ENCODE assay signal across 33 cellular contexts in genomic region chrX:14290335-14290734, GRCh38.
"Had no signal": no experiment of that assay in that cellular context is flagged by ENCODE, and none has a peak within 500 bp of the region (broad histone marks: within the 10 kb centered on the region; RNA-seq: fewer than 3 reads in every experiment).

No MANE protein-coding gene starts in this region.

- H3K27ac ChIP-seq: adrenal gland, brain microvascular endothelial cell, epithelial cell of prostate, esophagus squamous epithelium, heart right ventricle, WERI-Rb-1 had no signal

- H3K36me3 Mint-ChIP-seq: activated naive CD4-positive, alpha-beta T cell treated with anti-CD3 and anti-CD28 coated beads, Interleukin-2, amount 50 U/mL, for 24 hours; activated naive CD8-positive, alpha-beta T cell treated with anti-CD3 and anti-CD28 coated beads for 36 hours had no signal

- H3K4me3 ChIP-seq: adrenal gland, esophagus squamous epithelium, heart right ventricle had no signal

- H3K27me3 ChIP-seq: brain microvascular endothelial cell, esophagus squamous epithelium, heart right ventricle had no signal

- H3K4me3 Mint-ChIP-seq: activated B cell treated with CpG ODN at 0.5 μM for 24 hours; activated CD8-positive, alpha-beta T cell treated with anti-CD3 and anti-CD28 coated beads for 36 hours; activated naive CD4-positive, alpha-beta T cell treated with anti-CD3 and anti-CD28 coated beads for 36 hours; activated naive CD4-positive, alpha-beta T cell treated with anti-CD3 and anti-CD28 coated beads, Interleukin-2, amount 50 U/mL, for 24 hours; activated naive CD8-positive, alpha-beta T cell treated with anti-CD3 and anti-CD28 coated beads for 36 hours; activated naive CD8-positive, alpha-beta T cell treated with anti-CD3 and anti-CD28 coated beads, Interleukin-2, amount 50 U/mL, for 24 hours; activated T-cell treated with anti-CD3 and anti-CD28 coated beads, Interleukin-2, amount 50 U/mL, for 4 hours; activated T-helper 1 cell treated with anti-CD3 and anti-CD28 coated beads, Interleukin-12 subunit alpha, Interleukin-12 subunit beta, Interleukin-2, Interleukin-4 antibody, amounts not matched to agents 30 ng/mL and 10 ng/mL and 1 ng/mL, durations not matched to agents 14 hours and 24 hours and 36 hours; effector memory CD8-positive, alpha-beta T cell; T-helper 17 cell; T-helper 2 cell treated with Interferon-gamma antibody and Interleukin-4, amounts not matched to agents 5 μg/mL and 100 μg/mL, for 36 hours had no signal

- H3K27ac Mint-ChIP-seq: activated B cell treated with CpG ODN at 0.5 μM for 24 hours; activated CD8-positive, alpha-beta T cell treated with anti-CD3 and anti-CD28 coated beads for 36 hours; activated naive CD4-positive, alpha-beta T cell treated with anti-CD3 and anti-CD28 coated beads for 36 hours; activated naive CD4-positive, alpha-beta T cell treated with anti-CD3 and anti-CD28 coated beads, Interleukin-2, amount 50 U/mL, for 24 hours; activated naive CD8-positive, alpha-beta T cell treated with anti-CD3 and anti-CD28 coated beads for 36 hours; activated naive CD8-positive, alpha-beta T cell treated with anti-CD3 and anti-CD28 coated beads, Interleukin-2, amount 50 U/mL, for 24 hours; activated T-helper 1 cell treated with anti-CD3 and anti-CD28 coated beads, Interleukin-12 subunit alpha, Interleukin-12 subunit beta, Interleukin-2, Interleukin-4 antibody, amounts not matched to agents 30 ng/mL and 10 ng/mL and 1 ng/mL, durations not matched to agents 14 hours and 24 hours and 36 hours; activated T-helper 2 cell treated with anti-CD3 and anti-CD28 coated beads, Interferon-gamma antibody, Interleukin-2, Interleukin-4, amounts not matched to agents 10 μg/mL and 5 μg/mL and 100 μg/mL, durations not matched to agents 14 hours and 24 hours and 36 hours; effector memory CD8-positive, alpha-beta T cell; T-helper 17 cell; T-helper 2 cell treated with Interferon-gamma antibody and Interleukin-4, amounts not matched to agents 5 μg/mL and 100 μg/mL, for 36 hours had no signal

- ATAC-seq: activated CD4-positive, CD25-positive, alpha-beta regulatory T cell treated with anti-CD3 and anti-CD28 coated beads, Interleukin-2, amount 50 U/mL, for 24 hours; activated CD8-positive, alpha-beta T cell treated with anti-CD3 and anti-CD28 coated beads for 36 hours; activated naive CD8-positive, alpha-beta T cell treated with anti-CD3 and anti-CD28 coated beads, Interleukin-2, amount 50 U/mL, for 24 hours; activated T-cell treated with anti-CD3 and anti-CD28 coated beads, Interleukin-2, amount 50 U/mL, for 4 hours; effector memory CD8-positive, alpha-beta T cell; heart right ventricle; T-helper 17 cell had no signal

- H3K27me3 Mint-ChIP-seq: activated B cell treated with CpG ODN at 0.5 μM for 24 hours; activated CD8-positive, alpha-beta T cell treated with anti-CD3 and anti-CD28 coated beads for 36 hours; activated naive CD4-positive, alpha-beta T cell treated with anti-CD3 and anti-CD28 coated beads, Interleukin-2, amount 50 U/mL, for 24 hours; activated naive CD8-positive, alpha-beta T cell treated with anti-CD3 and anti-CD28 coated beads for 36 hours; activated naive CD8-positive, alpha-beta T cell treated with anti-CD3 and anti-CD28 coated beads, Interleukin-2, amount 50 U/mL, for 24 hours; effector memory CD8-positive, alpha-beta T cell; T-helper 17 cell had no signal

- DNase-seq: activated B cell treated with CpG ODN at 0.5 μM for 24 hours; activated CD4-positive, alpha-beta T cell treated with anti-CD3 and anti-CD28 coated beads for 48 hours; activated CD4-positive, alpha-beta T cell treated with anti-CD3 and anti-CD28 coated beads, Interleukin-2, amount 50 U/mL, for 1 hour; activated CD4-positive, alpha-beta T cell treated with anti-CD3 and anti-CD28 coated beads, Interleukin-2, amount 50 U/mL, for 48 hours; activated CD8-positive, alpha-beta memory T cell treated with anti-CD3 and anti-CD28 coated beads for 24 hours; activated CD8-positive, alpha-beta T cell treated with anti-CD3 and anti-CD28 coated beads for 36 hours; activated effector memory CD4-positive, alpha-beta T cell treated with anti-CD3 and anti-CD28 coated beads, Interleukin-2, amount 50 U/mL, for 16 hours; activated naive CD4-positive, alpha-beta T cell treated with anti-CD3 and anti-CD28 coated beads for 36 hours; activated naive CD8-positive, alpha-beta T cell treated with anti-CD3 and anti-CD28 coated beads for 36 hours; activated naive CD8-positive, alpha-beta T cell treated with anti-CD3 and anti-CD28 coated beads, Interleukin-2, amount 50 U/mL, for 24 hours; activated T-cell treated with anti-CD3 and anti-CD28 coated beads, Interleukin-2, amount 50 U/mL, for 4 hours; adrenal gland; amygdala; aorta; brain microvascular endothelial cell; caudate nucleus; cortex of kidney; dermis blood vessel endothelial cell; effector CD4-positive, alpha-beta T cell; effector memory CD8-positive, alpha-beta T cell; esophagus squamous epithelium; glutamatergic neuron; heart right ventricle; T-helper 1 cell; T-helper 17 cell; T1000; WERI-Rb-1 had no signal

- H3K9me3 ChIP-seq: adrenal gland, esophagus squamous epithelium had no signal

- H3K9me3 Mint-ChIP-seq: activated B cell treated with CpG ODN at 0.5 μM for 24 hours; activated naive CD4-positive, alpha-beta T cell treated with anti-CD3 and anti-CD28 coated beads for 36 hours; activated naive CD4-positive, alpha-beta T cell treated with anti-CD3 and anti-CD28 coated beads, Interleukin-2, amount 50 U/mL, for 24 hours; activated naive CD8-positive, alpha-beta T cell treated with anti-CD3 and anti-CD28 coated beads for 36 hours; activated naive CD8-positive, alpha-beta T cell treated with anti-CD3 and anti-CD28 coated beads, Interleukin-2, amount 50 U/mL, for 24 hours; activated T-helper 1 cell treated with anti-CD3 and anti-CD28 coated beads, Interleukin-12 subunit alpha, Interleukin-12 subunit beta, Interleukin-2, Interleukin-4 antibody, amounts not matched to agents 30 ng/mL and 10 ng/mL and 1 ng/mL, durations not matched to agents 14 hours and 24 hours and 36 hours; activated T-helper 2 cell treated with anti-CD3 and anti-CD28 coated beads, Interferon-gamma antibody, Interleukin-2, Interleukin-4, amounts not matched to agents 10 μg/mL and 5 μg/mL and 100 μg/mL, durations not matched to agents 14 hours and 24 hours and 36 hours; T-helper 2 cell treated with Interferon-gamma antibody and Interleukin-4, amounts not matched to agents 5 μg/mL and 100 μg/mL, for 36 hours had no signal

- H3K4me1 Mint-ChIP-seq: activated B cell treated with CpG ODN at 0.5 μM for 24 hours; activated naive CD4-positive, alpha-beta T cell treated with anti-CD3 and anti-CD28 coated beads, Interleukin-2, amount 50 U/mL, for 24 hours; activated naive CD8-positive, alpha-beta T cell treated with anti-CD3 and anti-CD28 coated beads for 36 hours; activated naive CD8-positive, alpha-beta T cell treated with anti-CD3 and anti-CD28 coated beads, Interleukin-2, amount 50 U/mL, for 24 hours had no signal

- H3K4me1 ChIP-seq: adrenal gland, esophagus squamous epithelium, heart right ventricle had no signal

- H3K36me3 ChIP-seq: adrenal gland, brain microvascular endothelial cell, esophagus squamous epithelium, heart right ventricle, WERI-Rb-1 had no signal
